22 cellular contexts compared by ENCODE assay signal in genomic region chr16:5582529-5582928, GRCh38.
DNase-seq lines count a peak whose midpoint lies in the region; ATAC-seq, FAIRE-seq and TF ChIP-seq lines count a peak whose summit lies in the region.
"Had no signal": no experiment of that assay in that cellular context is flagged by ENCODE, and none has a peak within 500 bp of the region (broad histone marks: within the 10 kb centered on the region; RNA-seq: fewer than 3 reads in every experiment).

No MANE protein-coding gene starts in this region.

- DNase-seq in HepG2 (ENCODE audit: low spot score) (no peak), right lobe of liver (no peak), M059J (ENCODE audit: low read depth) (peak; percentile 12), H1 (ENCODE audit: low read depth in 1 of 2, low spot score in 2 of 2) (no peak), urothelium cell line (ENCODE audit: low spot score) (peak; percentile 59), GOT3 (lab: John Stamatoyannopoulos, UW) (no peak), NCI-H1092 (lab: John Stamatoyannopoulos, UW) (no peak)
- no peak for DNase-seq in activated CD4-positive, alpha-beta T cell treated with anti-CD3 and anti-CD28 coated beads for 1 hour
- DNase-seq: ACHN; AML-193; Caco-2; CD4-positive, CD25-positive, alpha-beta regulatory T cell; CD8-positive, alpha-beta T cell; DND-41; H9 had no signal

- H3K23me2 ChIP-seq in H1 (ENCODE audit: low read depth, low read length), result no peaks in the 10 kb centered on the region

- H4K20me1 ChIP-seq in HepG2 (ENCODE audit: insufficient read depth, low read length), result no peaks in the 10 kb centered on the region
- H4K20me1 ChIP-seq in H1 (replicated peaks in 1 of 2; ENCODE audit: control insufficient read depth in 1 of 2, insufficient read depth in 2 of 2, low read length in 2 of 2), result no peaks in the 10 kb centered on the region

- no peak overlapping the region for H2BK20ac ChIP-seq in H1 (ENCODE audit: low read length)

- WGBS in HepG2 (ENCODE audit: low lambda C conversion rate), result 21% methylated on average over 7 of the region's 7 CpGs
- WGBS in right lobe of liver (ENCODE audit: insufficient coverage, low coverage, low lambda C conversion rate, missing lambda C conversion rate), result 47% methylated on average over 5 of the region's 7 CpGs
- 80% methylated on average over 5 of the region's 7 CpGs; no CpG with 5 or more reads in 1 of the 2 experiments for WGBS in H1 (ENCODE audit: extremely low coverage in 1 of 2, insufficient coverage in 1 of 2, insufficient read length in 1 of 2, insufficient replicate concordance in 2 of 2, low coverage in 1 of 2, low lambda C conversion rate in 2 of 2, missing lambda C conversion rate in 1 of 2), 2 experiments

- H2BK5ac ChIP-seq in H1 (ENCODE audit: low read depth, low read length), result no peak overlapping the region

- no peak overlapping the region for H3K4ac ChIP-seq in H1 (replicated peaks; ENCODE audit: insufficient read length, low read depth, low read length)

- FAIRE-seq in HepG2 (lab: Jason Lieb, UNC) (no peak), H1 (lab: Jason Lieb, UNC) (no peak), urothelium cell line (lab: Jason Lieb, UNC) (no peak)
- FAIRE-seq: A204.1, G401.6, GM12892 had no signal

- BruUV-seq in HepG2 (replicated peaks; lab: Mats Ljungman, UMichigan), result no TSS peak

- no peak overlapping the region for H3K9ac ChIP-seq in HepG2 (ENCODE audit: insufficient read depth, low read depth, low read length)
- H3K9ac ChIP-seq in H1 (replicated peaks in 1 of 4; ENCODE audit: extremely low read depth in 1 of 4, low read depth in 3 of 4, low read length in 3 of 4), result no peak overlapping the region

- H3K79me2 ChIP-seq in HepG2 (ENCODE audit: insufficient read depth, low read length) (no peaks in the 10 kb centered on the region), H1 (ENCODE audit: control insufficient read depth in 1 of 2, insufficient read depth in 2 of 2, low read length in 2 of 2) (no peaks in the 10 kb centered on the region)

- H3K23ac ChIP-seq in H1 (ENCODE audit: insufficient read length), result no peak overlapping the region

- no peaks in the 10 kb centered on the region for H3K79me1 ChIP-seq in H1 (ENCODE audit: low read depth, low read length)

- ATAC-seq in HepG2 (no peak), right lobe of liver (no peak)
- ATAC-seq: CD8-positive, alpha-beta T cell; HCT116 had no signal

- intact Hi-C loops in HepG2 (cut with micrococcal nuclease; ENCODE audit: unreplicated experiment), result no loop called here
- intact Hi-C loops in right lobe of liver (cut with DNase I), result no loop called here

- H3K9me3 ChIP-seq in HepG2 (ENCODE audit: low read length) (no peaks in the 10 kb centered on the region), right lobe of liver (no peaks in the 10 kb centered on the region), H1 (ENCODE audit: insufficient read depth in 2 of 2, low read depth in 1 of 2, low read length in 1 of 2) (no peaks in the 10 kb centered on the region)
- H3K9me3 ChIP-seq: BE2C, Caco-2 had no signal

- H3K56ac ChIP-seq in H1 (replicated peaks; ENCODE audit: insufficient read length, low read depth, low read length), result no peak overlapping the region

- H2BK15ac ChIP-seq in H1 (ENCODE audit: low read length), result no peak overlapping the region

- no peak overlapping the region for H4K91ac ChIP-seq in H1 (replicated peaks; ENCODE audit: insufficient read length, low read length)

- no peak overlapping the region for H4K8ac ChIP-seq in H1 (ENCODE audit: extremely low read depth, insufficient read depth, low read length)

- H2AFZ ChIP-seq in HepG2 (ENCODE audit: low read length), result no peak overlapping the region
- H2AFZ ChIP-seq in H1 (ENCODE audit: low read length), result no peak overlapping the region

- in situ Hi-C loops in HepG2 (cut with HindIII; ENCODE audit: extremely low pct_ligation_motif_present, low pct_unique_long_range_greater_than_20kb), result no loop called here

- H3K18ac ChIP-seq in H1 (ENCODE audit: extremely low read depth, low read length), result no peak overlapping the region

- TF ChIP-seq CTCF in HepG2 (CRISPR knock-in tag; IDR thresholded peaks at IDR 0.05) (no peak), right lobe of liver (IDR thresholded peaks at IDR 0.05) (no peak), H1 (IDR thresholded peaks at IDR 0.05; ENCODE audit: control extremely low read depth in 1 of 3, insufficient read depth in 1 of 3, low read depth in 1 of 3, low read length in 3 of 3) (no peak)

- 0 out of 2 replicates have a peak overlapping the region, but pooled peaks have one; percentile 12 for H2BK12ac ChIP-seq in H1 (ENCODE audit: low read depth, low read length)

- H3K27ac ChIP-seq in HepG2 (ENCODE audit: extremely low read length, insufficient read depth, low read length) (no peak overlapping the region), right lobe of liver (no peak overlapping the region), H1 (ENCODE audit: low read depth, low read length) (no peak overlapping the region)
- H3K27ac ChIP-seq: 22Rv1, C4-2B had no signal

- H3K4me2 ChIP-seq in HepG2 (ENCODE audit: low read depth, low read length), result no peak overlapping the region
- no peak overlapping the region for H3K4me2 ChIP-seq in H1 (ENCODE audit: insufficient read depth in 1 of 2, low read depth in 2 of 2, low read length in 2 of 2)

- H3K36me3 ChIP-seq in HepG2 (replicated peaks in 1 of 2; ENCODE audit: control insufficient read depth in 1 of 2, insufficient read depth in 2 of 2, low read length in 2 of 2), result no peaks in the 10 kb centered on the region
- H3K36me3 ChIP-seq in right lobe of liver, result no peaks in the 10 kb centered on the region
- H3K36me3 ChIP-seq in H1 (ENCODE audit: control insufficient read depth in 2 of 4, insufficient read depth in 4 of 4, low read length in 3 of 4), result no peaks in the 10 kb centered on the region
- H3K36me3 ChIP-seq: BE2C had no signal

- H3K4me1 ChIP-seq in HepG2 (ENCODE audit: insufficient read depth, low read length), result no peaks in the 10 kb centered on the region
- H3K4me1 ChIP-seq in right lobe of liver, result no peaks in the 10 kb centered on the region
- H3K4me1 ChIP-seq in H1 (replicated peaks in 1 of 4; ENCODE audit: control insufficient read depth in 3 of 4, insufficient read depth in 4 of 4, low read length in 3 of 4), result no peaks in the 10 kb centered on the region; a peak in 3 of 7 replicates
- H3K4me1 ChIP-seq: Caco-2 had no signal

- H3K14ac ChIP-seq in H1 (ENCODE audit: insufficient read length), result no peak overlapping the region

- H3K4me3 ChIP-seq in HepG2 (replicated peaks in 1 of 3; ENCODE audit: insufficient read depth in 1 of 3, low read depth in 2 of 3, low read length in 3 of 3), result no peak overlapping the region
- no peak overlapping the region for H3K4me3 ChIP-seq in right lobe of liver
- no peak overlapping the region for H3K4me3 ChIP-seq in H1 (ENCODE audit: extremely low read depth in 1 of 4, insufficient read depth in 2 of 4, low read depth in 3 of 4, low read length in 4 of 4)

- POLR2A ChIA-PET in HepG2 (lab: Yijun Ruan, JAX) (no interaction called here), H1 (lab: Charles Lee; ENCODE audit: partially characterized antibody) (no interaction called here)

- H4K5ac ChIP-seq in H1 (ENCODE audit: insufficient read length, low read depth, low read length), result no peak overlapping the region

- no peak for TF ChIP-seq EP300 in HepG2 (IDR thresholded peaks at IDR 0.05; ENCODE audit: low read depth in 2 of 2, low read length in 2 of 2)
- TF ChIP-seq EP300 in HepG2 (CRISPR knock-in tag; IDR thresholded peaks at IDR 0.05; ENCODE audit: borderline replicate concordance), result no peak
- TF ChIP-seq EP300 in H1 (IDR thresholded peaks at IDR 0.05; ENCODE audit: borderline replicate concordance in 1 of 2, low read depth in 2 of 2, low read length in 2 of 2), result no peak

- H2BK120ac ChIP-seq in H1 (replicated peaks; ENCODE audit: low read depth, low read length), result no peak overlapping the region

- CTCF ChIA-PET in HepG2 (lab: Yijun Ruan, JAX; ENCODE audit: low intra/inter-chr PET ratio, low total read pairs) (no interaction called here), H1 (lab: Charles Lee; ENCODE audit: partially characterized antibody) (interaction anchor here (0.6 to 1.8 kb wide), 4 partner anchors 31 to 177 kb away, joined by 3 to 11 read pairs (median 4); no protein-coding TSS in a partner anchor)

- TF ChIP-seq RAD21 in HepG2 (CRISPR knock-in tag; IDR thresholded peaks at IDR 0.05), result no peak
- TF ChIP-seq RAD21 in H1 (IDR thresholded peaks at IDR 0.05 in 1 of 2, conservative IDR thresholded peaks at IDR 0.05 in 1 of 2; ENCODE audit: low read depth in 2 of 2, low read length in 2 of 2), result no peak

- TF ChIP-seq POLR2A in HepG2 (IDR thresholded peaks at IDR 0.05; ENCODE audit: insufficient read depth in 1 of 2, low read depth in 2 of 2, low read length in 2 of 2) (no peak), right lobe of liver (IDR thresholded peaks at IDR 0.05) (no peak), H1 (IDR thresholded peaks at IDR 0.05; ENCODE audit: control extremely low read depth in 1 of 2, low read depth in 2 of 2, low read length in 2 of 2) (no peak)

- H2AK5ac ChIP-seq in H1 (ENCODE audit: low read depth, low read length), result no peak overlapping the region

- H3K27me3 ChIP-seq in HepG2 (ENCODE audit: control insufficient read depth in 1 of 2, insufficient read depth in 2 of 2, low read length in 2 of 2), result peaks cover 0 to 8% of the 10 kb centered on the region in 2 experiments; a peak in 1 of 5 replicates
- H3K27me3 ChIP-seq in right lobe of liver, result no peaks in the 10 kb centered on the region
- H3K27me3 ChIP-seq in H1 (replicated peaks in 1 of 4; ENCODE audit: control insufficient read depth in 3 of 4, extremely low read depth in 1 of 4, insufficient read depth in 3 of 4, low read length in 3 of 4), result no peaks in the 10 kb centered on the region
- H3K27me3 ChIP-seq: BE2C had no signal

TF ChIP-seq in HepG2, 621 proteins besides CTCF, POLR2A, EP300 and RAD21 (continues in another document):
- TF ChIP-seq ARNT (IDR thresholded peaks at IDR 0.05), result no peak
- no peak for TF ChIP-seq ZNF790 (CRISPR knock-in tag; IDR thresholded peaks at IDR 0.05; ENCODE audit: borderline replicate concordance)
- no peak for TF ChIP-seq NCOA1 (CRISPR knock-in tag; IDR thresholded peaks at IDR 0.05)
- TF ChIP-seq RARG (CRISPR knock-in tag; IDR thresholded peaks at IDR 0.05; ENCODE audit: low read depth), result no peak
- TF ChIP-seq ZNF296 (CRISPR knock-in tag; conservative IDR thresholded peaks at IDR 0.05), result no peak
- no peak for TF ChIP-seq ZNF101 (CRISPR knock-in tag; IDR thresholded peaks at IDR 0.05; ENCODE audit: borderline replicate concordance, low read depth)

TF ChIP-seq in H1, 55 proteins besides CTCF, POLR2A, EP300 and RAD21 (continues in another document):
- TF ChIP-seq CREB1 (IDR thresholded peaks at IDR 0.05) (no peak), TAF1 (IDR thresholded peaks at IDR 0.05; ENCODE audit: low read depth, low read length) (no peak), EGR1 (IDR thresholded peaks at IDR 0.05; ENCODE audit: borderline replicate concordance, low read depth, low read length) (no peak), HDAC6 (IDR thresholded peaks at IDR 0.05; ENCODE audit: low read depth, low read length) (no peak), TAF7 (optimal IDR thresholded peaks at IDR 0.05; ENCODE audit: borderline replicate concordance, low read depth, low read length) (no peak)

Comparison
In these comparisons a context has a peak if more than half of its experiments do, and no peak if none do; other contexts are left out.
1. DNase-seq: peak in M059J (single experiment) and urothelium cell line (single experiment); none in HepG2 (single experiment), right lobe of liver (0 of 3), H1 (0 of 2), activated CD4-positive, alpha-beta T cell treated with anti-CD3 and anti-CD28 coated beads for 1 hour (single experiment), GOT3 (single experiment) and NCI-H1092 (single experiment).